ENCODE assay signal across 17 cellular contexts in the genomic region with DNA sequence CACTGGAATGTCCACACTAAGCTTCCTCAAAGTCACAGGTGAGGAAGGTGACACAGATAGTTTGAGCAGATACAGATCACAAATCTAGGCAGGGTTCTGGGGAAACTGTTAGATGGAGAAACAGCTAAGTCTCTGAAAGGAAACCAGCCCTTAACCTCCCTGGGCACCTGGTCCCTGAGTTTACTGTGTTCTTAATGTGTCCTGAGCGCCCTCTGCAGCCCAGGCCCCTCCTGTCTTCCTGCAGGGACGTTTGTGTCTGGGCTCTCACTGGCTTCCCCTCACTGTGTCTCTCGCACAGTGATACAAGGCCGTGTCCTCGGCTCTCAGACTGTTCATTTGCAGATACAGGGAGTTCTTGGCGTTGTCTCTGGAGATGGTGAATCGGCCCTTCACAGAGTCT.
DNase-seq lines count a peak whose midpoint lies in the region; ATAC-seq, FAIRE-seq and TF ChIP-seq lines count a peak whose summit lies in the region.
"Had no signal": no experiment of that assay in that cellular context is flagged by ENCODE, and none has a peak within 500 bp of the region (broad histone marks: within the 10 kb centered on the region; RNA-seq: fewer than 3 reads in every experiment).

No MANE protein-coding gene starts in this region.

- H3K27ac Mint-ChIP-seq in CD4-positive, CD25-positive, alpha-beta regulatory T cell, result no peak overlapping the region
- no peak overlapping the region for H3K27ac Mint-ChIP-seq in activated naive CD8-positive, alpha-beta T cell treated with anti-CD3 and anti-CD28 coated beads, Interleukin-2, amount 50 U/mL, for 24 hours
- H3K27ac Mint-ChIP-seq in nephron progenitor cell, result no peak overlapping the region

- no peaks in the 10 kb centered on the region for H3K4me1 ChIP-seq in CD4-positive, CD25-positive, alpha-beta regulatory T cell (ENCODE audit: control insufficient read depth, insufficient read depth, low read length, poor library complexity, severe bottlenecking)
- H3K4me1 ChIP-seq: tibial artery had no signal

- H3K27ac ChIP-seq in CD4-positive, CD25-positive, alpha-beta regulatory T cell (ENCODE audit: insufficient read depth, low read length, poor library complexity, severe bottlenecking), result no peak overlapping the region
- H3K27ac ChIP-seq: neutrophil, tibial artery had no signal

- TF ChIP-seq CTCF in GM06990 (IDR thresholded peaks at IDR 0.05; ENCODE audit: insufficient read depth, low read length, poor library complexity, severe bottlenecking), result peak; percentile 30
- no peak for TF ChIP-seq CTCF in nephron progenitor cell (IDR thresholded peaks at IDR 0.05)

- H3K9me3 ChIP-seq in CD4-positive, CD25-positive, alpha-beta regulatory T cell (ENCODE audit: control insufficient read depth in 2 of 2, low read length in 2 of 2), result peaks cover 0 to 2% of the 10 kb centered on the region in 2 experiments
- H3K9me3 ChIP-seq: neutrophil, tibial artery had no signal

- no peak overlapping the region for H3K4me3 ChIP-seq in CD4-positive, CD25-positive, alpha-beta regulatory T cell (ENCODE audit: low read depth, low read length)
- no peak overlapping the region for H3K4me3 ChIP-seq in GM06990 (replicated peaks; ENCODE audit: low read depth, low read length)
- H3K4me3 ChIP-seq: tibial artery had no signal

- peaks cover 8% of the 10 kb centered on the region for H3K27me3 ChIP-seq in CD4-positive, CD25-positive, alpha-beta regulatory T cell (ENCODE audit: control insufficient read depth, insufficient read depth, low read length)
- no peaks in the 10 kb centered on the region for H3K27me3 ChIP-seq in GM06990 (replicated peaks; ENCODE audit: control insufficient read depth, insufficient read depth, low read length)
- H3K27me3 ChIP-seq: neutrophil, tibial artery had no signal

- ATAC-seq in CD4-positive, CD25-positive, alpha-beta regulatory T cell (ENCODE audit: low read depth in 2 of 2), result peak; percentile 45 to 65
- ATAC-seq in activated naive CD8-positive, alpha-beta T cell treated with anti-CD3 and anti-CD28 coated beads, Interleukin-2, amount 50 U/mL, for 24 hours, result peak; percentile 64
- no peak for ATAC-seq in GM18870 (IDR thresholded peaks at IDR 0.05; ENCODE audit: unreplicated experiment)
- ATAC-seq: Right ventricle myocardium inferior had no signal

- peaks cover 42% of the 10 kb centered on the region for H3K27me3 Mint-ChIP-seq in CD4-positive, CD25-positive, alpha-beta regulatory T cell
- H3K27me3 Mint-ChIP-seq in activated naive CD8-positive, alpha-beta T cell treated with anti-CD3 and anti-CD28 coated beads, Interleukin-2, amount 50 U/mL, for 24 hours, result peaks cover 8% of the 10 kb centered on the region
- H3K27me3 Mint-ChIP-seq in nephron progenitor cell (ENCODE audit: low read depth, poor library complexity), result no peaks in the 10 kb centered on the region

- H3K36me3 ChIP-seq in CD4-positive, CD25-positive, alpha-beta regulatory T cell (ENCODE audit: control insufficient read depth, insufficient read depth, low read length), result no peaks in the 10 kb centered on the region
- H3K36me3 ChIP-seq in GM06990 (ENCODE audit: control insufficient read depth, insufficient read depth, low read length), result no peaks in the 10 kb centered on the region
- H3K36me3 ChIP-seq: neutrophil, tibial artery had no signal

- H3K4me3 Mint-ChIP-seq in CD4-positive, CD25-positive, alpha-beta regulatory T cell, result no peak overlapping the region
- H3K4me3 Mint-ChIP-seq in activated naive CD8-positive, alpha-beta T cell treated with anti-CD3 and anti-CD28 coated beads, Interleukin-2, amount 50 U/mL, for 24 hours, result no peak overlapping the region
- no peak overlapping the region for H3K4me3 Mint-ChIP-seq in nephron progenitor cell

- peaks cover 0 to 19% (median 8%) of the 10 kb centered on the region in 4 donors for H3K4me1 Mint-ChIP-seq in CD4-positive, CD25-positive, alpha-beta regulatory T cell
- peaks cover 5% of the 10 kb centered on the region for H3K4me1 Mint-ChIP-seq in activated naive CD8-positive, alpha-beta T cell treated with anti-CD3 and anti-CD28 coated beads, Interleukin-2, amount 50 U/mL, for 24 hours
- no peaks in the 10 kb centered on the region for H3K4me1 Mint-ChIP-seq in nephron progenitor cell

- no peak for TF ChIP-seq POLR2A in GM12891 (IDR thresholded peaks at IDR 0.05; ENCODE audit: low read depth, low read length)

- no peaks in the 10 kb centered on the region for H3K36me3 Mint-ChIP-seq in CD4-positive, CD25-positive, alpha-beta regulatory T cell
- no peaks in the 10 kb centered on the region for H3K36me3 Mint-ChIP-seq in activated naive CD8-positive, alpha-beta T cell treated with anti-CD3 and anti-CD28 coated beads, Interleukin-2, amount 50 U/mL, for 24 hours (ENCODE audit: low read depth)
- peaks cover 4% of the 10 kb centered on the region for H3K36me3 Mint-ChIP-seq in nephron progenitor cell (ENCODE audit: low read depth)
- H3K36me3 Mint-ChIP-seq: CD4-positive, alpha-beta memory T cell had no signal

- DNase-seq in CD4-positive, CD25-positive, alpha-beta regulatory T cell, result peak in 2 of 3 donors; percentile 16 to 63
- DNase-seq in GM06990 (ENCODE audit: extremely low read depth, insufficient read length) (no peak), NCI-H69 (lab: John Stamatoyannopoulos, UW) (peak; percentile 58), GM12891 (ENCODE audit: insufficient read length, low spot score) (no peak), NCI-H2196 treated with DMSO at 0.1 percent for 48 hours (lab: John Stamatoyannopoulos, UW; ENCODE audit: unreplicated experiment) (no peak), nephron progenitor cell (no peak)
- DNase-seq in activated naive CD8-positive, alpha-beta T cell treated with anti-CD3 and anti-CD28 coated beads, Interleukin-2, amount 50 U/mL, for 24 hours, result peak; percentile 23
- DNase-seq: cerebellar nuclear complex, hypothalamus, NCI-H1092 treated with DMSO at 0.1 percent for 48 hours, NCI-H524, tibial artery had no signal

- no peak for FAIRE-seq in GM12891 (lab: Jason Lieb, UNC)
- FAIRE-seq: TTC549 had no signal

- peaks cover 0 to 2% (median 0%) of the 10 kb centered on the region in 7 donors for H3K9me3 Mint-ChIP-seq in CD4-positive, CD25-positive, alpha-beta regulatory T cell
- H3K9me3 Mint-ChIP-seq in activated naive CD8-positive, alpha-beta T cell treated with anti-CD3 and anti-CD28 coated beads, Interleukin-2, amount 50 U/mL, for 24 hours, result no peaks in the 10 kb centered on the region
- peaks cover 96% of the 10 kb centered on the region for H3K9me3 Mint-ChIP-seq in nephron progenitor cell

TF ChIP-seq in GM12891, 5 proteins besides CTCF, POLR2A, EP300 and RAD21:
- TF ChIP-seq SPI1 (IDR thresholded peaks at IDR 0.05; ENCODE audit: low read depth, low read length), result no peak
- no peak for TF ChIP-seq POLR2AphosphoS5 (IDR thresholded peaks at IDR 0.05; ENCODE audit: low read depth, low read length)
- TF ChIP-seq PAX5 (IDR thresholded peaks at IDR 0.05; ENCODE audit: insufficient read depth, low read length, severe bottlenecking), result no peak
- TF ChIP-seq POU2F2 (IDR thresholded peaks at IDR 0.05; ENCODE audit: low read depth, low read length), result no peak
- TF ChIP-seq TAF1 (IDR thresholded peaks at IDR 0.05; ENCODE audit: low read depth, low read length), result no peak

Comparison
In these comparisons a context has a peak if more than half of its experiments do, and no peak if none do; other contexts are left out.
1. DNase-seq: peak in CD4-positive, CD25-positive, alpha-beta regulatory T cell (2 of 3), NCI-H69 (single experiment) and activated naive CD8-positive, alpha-beta T cell treated with anti-CD3 and anti-CD28 coated beads, Interleukin-2, amount 50 U/mL, for 24 hours (single experiment); none in GM06990 (single experiment), GM12891 (single experiment), NCI-H2196 treated with DMSO at 0.1 percent for 48 hours (single experiment) and nephron progenitor cell (single experiment).